Comparison of ENCODE assay signal across 1 cellular context in the genomic region with DNA sequence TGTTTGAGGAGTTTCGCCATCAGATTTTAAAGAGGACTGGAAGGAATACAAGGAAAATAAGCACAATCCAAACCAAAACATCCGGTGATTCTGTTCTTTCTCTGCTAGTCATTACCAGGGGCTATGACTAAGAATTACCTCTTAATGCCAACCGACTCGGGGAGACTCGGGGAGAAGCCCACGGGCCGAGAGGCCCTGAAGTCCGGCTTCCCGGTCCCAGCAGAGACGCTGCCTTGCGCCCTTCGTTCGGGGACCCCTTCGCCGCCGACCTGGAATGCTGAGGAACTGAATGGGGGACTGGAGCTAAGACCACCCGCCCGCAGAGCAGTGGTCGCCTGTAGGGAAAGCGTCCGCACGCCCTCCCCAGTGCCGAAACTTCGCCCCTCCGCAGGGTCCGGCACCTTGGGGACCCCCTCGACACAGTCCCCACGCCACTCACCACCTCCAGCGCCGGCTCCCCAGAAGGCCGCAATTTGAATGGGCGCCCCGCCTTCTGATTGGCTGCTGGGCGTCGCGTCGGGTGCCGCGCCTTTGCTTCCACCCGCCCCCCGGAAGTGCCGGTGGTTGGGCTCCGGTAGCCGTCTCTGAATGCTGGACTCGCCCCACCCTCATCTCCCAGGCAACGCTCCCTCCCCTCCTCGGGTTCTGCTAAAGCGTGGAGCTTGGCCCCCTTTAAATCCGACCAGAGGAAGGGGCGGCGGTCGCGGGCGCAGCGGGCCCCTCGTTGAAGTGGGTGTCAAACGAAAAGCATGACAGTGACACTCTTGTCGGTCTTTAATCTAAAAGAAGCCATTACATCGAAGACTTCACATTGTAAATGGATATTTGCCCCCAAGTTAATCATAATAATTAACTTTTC.
TF ChIP-seq lines count a peak whose summit lies in the region.

TSS of gene KIF14 (minus strand) at position 479 of the 859 bp plus-strand sequence. CDS start 2,028 bp downstream, outside the sequence.

TF ChIP-seq in HepG2, 621 proteins besides CTCF, POLR2A, EP300 and RAD21 (continued from another document and continues in another):
- TF ChIP-seq, protein P1, sequence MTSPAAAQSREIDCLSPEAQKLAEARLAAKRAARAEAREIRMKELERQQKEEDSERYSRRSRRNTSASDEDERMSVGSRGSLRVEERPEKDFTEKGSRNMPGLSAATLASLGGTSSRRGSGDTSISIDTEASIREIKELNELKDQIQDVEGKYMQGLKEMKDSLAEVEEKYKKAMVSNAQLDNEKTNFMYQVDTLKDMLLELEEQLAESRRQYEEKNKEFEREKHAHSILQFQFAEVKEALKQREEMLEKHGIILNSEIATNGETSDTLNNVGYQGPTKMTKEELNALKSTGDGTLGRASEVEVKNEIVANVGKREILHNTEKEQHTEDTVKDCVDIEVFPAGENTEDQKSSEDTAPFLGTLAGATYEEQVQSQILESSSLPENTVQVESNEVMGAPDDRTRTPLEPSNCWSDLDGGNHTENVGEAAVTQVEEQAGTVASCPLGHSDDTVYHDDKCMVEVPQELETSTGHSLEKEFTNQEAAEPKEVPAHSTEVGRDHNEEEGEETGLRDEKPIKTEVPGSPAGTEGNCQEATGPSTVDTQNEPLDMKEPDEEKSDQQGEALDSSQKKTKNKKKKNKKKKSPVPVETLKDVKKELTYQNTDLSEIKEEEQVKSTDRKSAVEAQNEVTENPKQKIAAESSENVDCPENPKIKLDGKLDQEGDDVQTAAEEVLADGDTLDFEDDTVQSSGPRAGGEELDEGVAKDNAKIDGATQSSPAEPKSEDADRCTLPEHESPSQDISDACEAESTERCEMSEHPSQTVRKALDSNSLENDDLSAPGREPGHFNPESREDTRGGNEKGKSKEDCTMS (CRISPR knock-in tag; conservative IDR thresholded peaks at IDR 0.05) = no peak
- TF ChIP-seq, protein P2, sequence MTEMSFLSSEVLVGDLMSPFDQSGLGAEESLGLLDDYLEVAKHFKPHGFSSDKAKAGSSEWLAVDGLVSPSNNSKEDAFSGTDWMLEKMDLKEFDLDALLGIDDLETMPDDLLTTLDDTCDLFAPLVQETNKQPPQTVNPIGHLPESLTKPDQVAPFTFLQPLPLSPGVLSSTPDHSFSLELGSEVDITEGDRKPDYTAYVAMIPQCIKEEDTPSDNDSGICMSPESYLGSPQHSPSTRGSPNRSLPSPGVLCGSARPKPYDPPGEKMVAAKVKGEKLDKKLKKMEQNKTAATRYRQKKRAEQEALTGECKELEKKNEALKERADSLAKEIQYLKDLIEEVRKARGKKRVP (CRISPR knock-in tag; IDR thresholded peaks at IDR 0.05) = no peak
- TF ChIP-seq ATF3 (CRISPR knock-in tag; IDR thresholded peaks at IDR 0.05) = 0 out of 2 replicates have a peak, but pooled peaks have one; percentile 19
- TF ChIP-seq EZH2 (conservative IDR thresholded peaks at IDR 0.05; ENCODE audit: low read depth, low read length) = no peak
- peak; percentile 89 for TF ChIP-seq GATAD1 (CRISPR knock-in tag; IDR thresholded peaks at IDR 0.05)
- TF ChIP-seq HNRNPK (IDR thresholded peaks at IDR 0.05; ENCODE audit: low read depth, low read length, poor library complexity, severe bottlenecking) = no peak
- no peak for TF ChIP-seq ZKSCAN8 (CRISPR knock-in tag; IDR thresholded peaks at IDR 0.05; ENCODE audit: borderline replicate concordance)
- TF ChIP-seq ZNF660 (CRISPR knock-in tag; IDR thresholded peaks at IDR 0.05; ENCODE audit: borderline replicate concordance, low read depth) = no peak
- 0 out of 2 replicates have a peak, but pooled peaks have one; percentile 72 for TF ChIP-seq GZF1 (CRISPR knock-in tag; IDR thresholded peaks at IDR 0.05)
- no peak for TF ChIP-seq SSRP1 (CRISPR knock-in tag; IDR thresholded peaks at IDR 0.05)
- TF ChIP-seq MTF1 (CRISPR knock-in tag; IDR thresholded peaks at IDR 0.05) = no peak
- TF ChIP-seq SMC3 (IDR thresholded peaks at IDR 0.05; ENCODE audit: low read length) = no peak
- no peak for TF ChIP-seq ZNF234 (CRISPR knock-in tag; conservative IDR thresholded peaks at IDR 0.05)
- TF ChIP-seq RBAK (CRISPR knock-in tag; IDR thresholded peaks at IDR 0.05) = no peak
- no peak for TF ChIP-seq HOXA7 (CRISPR knock-in tag; IDR thresholded peaks at IDR 0.05)
- TF ChIP-seq NFATC3 (CRISPR knock-in tag; IDR thresholded peaks at IDR 0.05) = no peak
- TF ChIP-seq, protein P3, sequence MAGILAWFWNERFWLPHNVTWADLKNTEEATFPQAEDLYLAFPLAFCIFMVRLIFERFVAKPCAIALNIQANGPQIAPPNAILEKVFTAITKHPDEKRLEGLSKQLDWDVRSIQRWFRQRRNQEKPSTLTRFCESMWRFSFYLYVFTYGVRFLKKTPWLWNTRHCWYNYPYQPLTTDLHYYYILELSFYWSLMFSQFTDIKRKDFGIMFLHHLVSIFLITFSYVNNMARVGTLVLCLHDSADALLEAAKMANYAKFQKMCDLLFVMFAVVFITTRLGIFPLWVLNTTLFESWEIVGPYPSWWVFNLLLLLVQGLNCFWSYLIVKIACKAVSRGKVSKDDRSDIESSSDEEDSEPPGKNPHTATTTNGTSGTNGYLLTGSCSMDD (CRISPR knock-in tag; IDR thresholded peaks at IDR 0.05) = no peak
- TF ChIP-seq ZFP41 (CRISPR knock-in tag; IDR thresholded peaks at IDR 0.05; ENCODE audit: borderline replicate concordance) = no peak
- TF ChIP-seq, protein P4, sequence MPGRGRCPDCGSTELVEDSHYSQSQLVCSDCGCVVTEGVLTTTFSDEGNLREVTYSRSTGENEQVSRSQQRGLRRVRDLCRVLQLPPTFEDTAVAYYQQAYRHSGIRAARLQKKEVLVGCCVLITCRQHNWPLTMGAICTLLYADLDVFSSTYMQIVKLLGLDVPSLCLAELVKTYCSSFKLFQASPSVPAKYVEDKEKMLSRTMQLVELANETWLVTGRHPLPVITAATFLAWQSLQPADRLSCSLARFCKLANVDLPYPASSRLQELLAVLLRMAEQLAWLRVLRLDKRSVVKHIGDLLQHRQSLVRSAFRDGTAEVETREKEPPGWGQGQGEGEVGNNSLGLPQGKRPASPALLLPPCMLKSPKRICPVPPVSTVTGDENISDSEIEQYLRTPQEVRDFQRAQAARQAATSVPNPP (CRISPR knock-in tag; IDR thresholded peaks at IDR 0.05) = no peak; the same call in 1 of the 2 replicates
- TF ChIP-seq, protein P5, sequence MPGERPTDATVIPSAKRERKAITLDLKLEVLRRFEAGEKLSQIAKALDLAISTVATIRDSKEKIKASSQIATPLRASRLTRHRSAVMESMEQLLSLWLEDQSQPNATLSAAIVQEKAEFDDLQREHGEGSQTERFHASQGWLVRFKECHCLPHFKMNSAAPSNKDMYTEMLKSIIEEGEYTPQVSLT (CRISPR knock-in tag; IDR thresholded peaks at IDR 0.05; ENCODE audit: borderline replicate concordance, low read depth) = no peak
- no peak for TF ChIP-seq BCL6 (CRISPR knock-in tag; IDR thresholded peaks at IDR 0.05)
- no peak for TF ChIP-seq FLYWCH1 (CRISPR knock-in tag; IDR thresholded peaks at IDR 0.05)
- TF ChIP-seq ISX (CRISPR knock-in tag; conservative IDR thresholded peaks at IDR 0.05) = no peak
- peak; percentile 98 for TF ChIP-seq ELF1 (CRISPR knock-in tag; IDR thresholded peaks at IDR 0.05)
- TF ChIP-seq BRCA1 (CRISPR knock-in tag; IDR thresholded peaks at IDR 0.05) = no peak
- TF ChIP-seq SMAD3 (CRISPR knock-in tag; IDR thresholded peaks at IDR 0.05) = no peak; the same call in 1 of the 2 replicates
- TF ChIP-seq WIZ (CRISPR knock-in tag; IDR thresholded peaks at IDR 0.05) = no peak
- TF ChIP-seq, protein P6, sequence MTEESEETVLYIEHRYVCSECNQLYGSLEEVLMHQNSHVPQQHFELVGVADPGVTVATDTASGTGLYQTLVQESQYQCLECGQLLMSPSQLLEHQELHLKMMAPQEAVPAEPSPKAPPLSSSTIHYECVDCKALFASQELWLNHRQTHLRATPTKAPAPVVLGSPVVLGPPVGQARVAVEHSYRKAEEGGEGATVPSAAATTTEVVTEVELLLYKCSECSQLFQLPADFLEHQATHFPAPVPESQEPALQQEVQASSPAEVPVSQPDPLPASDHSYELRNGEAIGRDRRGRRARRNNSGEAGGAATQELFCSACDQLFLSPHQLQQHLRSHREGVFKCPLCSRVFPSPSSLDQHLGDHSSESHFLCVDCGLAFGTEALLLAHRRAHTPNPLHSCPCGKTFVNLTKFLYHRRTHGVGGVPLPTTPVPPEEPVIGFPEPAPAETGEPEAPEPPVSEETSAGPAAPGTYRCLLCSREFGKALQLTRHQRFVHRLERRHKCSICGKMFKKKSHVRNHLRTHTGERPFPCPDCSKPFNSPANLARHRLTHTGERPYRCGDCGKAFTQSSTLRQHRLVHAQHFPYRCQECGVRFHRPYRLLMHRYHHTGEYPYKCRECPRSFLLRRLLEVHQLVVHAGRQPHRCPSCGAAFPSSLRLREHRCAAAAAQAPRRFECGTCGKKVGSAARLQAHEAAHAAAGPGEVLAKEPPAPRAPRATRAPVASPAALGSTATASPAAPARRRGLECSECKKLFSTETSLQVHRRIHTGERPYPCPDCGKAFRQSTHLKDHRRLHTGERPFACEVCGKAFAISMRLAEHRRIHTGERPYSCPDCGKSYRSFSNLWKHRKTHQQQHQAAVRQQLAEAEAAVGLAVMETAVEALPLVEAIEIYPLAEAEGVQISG (CRISPR knock-in tag; IDR thresholded peaks at IDR 0.05) = peak; percentile 68
- TF ChIP-seq ARID5B (CRISPR knock-in tag; IDR thresholded peaks at IDR 0.05) = no peak
- TF ChIP-seq, protein P7, sequence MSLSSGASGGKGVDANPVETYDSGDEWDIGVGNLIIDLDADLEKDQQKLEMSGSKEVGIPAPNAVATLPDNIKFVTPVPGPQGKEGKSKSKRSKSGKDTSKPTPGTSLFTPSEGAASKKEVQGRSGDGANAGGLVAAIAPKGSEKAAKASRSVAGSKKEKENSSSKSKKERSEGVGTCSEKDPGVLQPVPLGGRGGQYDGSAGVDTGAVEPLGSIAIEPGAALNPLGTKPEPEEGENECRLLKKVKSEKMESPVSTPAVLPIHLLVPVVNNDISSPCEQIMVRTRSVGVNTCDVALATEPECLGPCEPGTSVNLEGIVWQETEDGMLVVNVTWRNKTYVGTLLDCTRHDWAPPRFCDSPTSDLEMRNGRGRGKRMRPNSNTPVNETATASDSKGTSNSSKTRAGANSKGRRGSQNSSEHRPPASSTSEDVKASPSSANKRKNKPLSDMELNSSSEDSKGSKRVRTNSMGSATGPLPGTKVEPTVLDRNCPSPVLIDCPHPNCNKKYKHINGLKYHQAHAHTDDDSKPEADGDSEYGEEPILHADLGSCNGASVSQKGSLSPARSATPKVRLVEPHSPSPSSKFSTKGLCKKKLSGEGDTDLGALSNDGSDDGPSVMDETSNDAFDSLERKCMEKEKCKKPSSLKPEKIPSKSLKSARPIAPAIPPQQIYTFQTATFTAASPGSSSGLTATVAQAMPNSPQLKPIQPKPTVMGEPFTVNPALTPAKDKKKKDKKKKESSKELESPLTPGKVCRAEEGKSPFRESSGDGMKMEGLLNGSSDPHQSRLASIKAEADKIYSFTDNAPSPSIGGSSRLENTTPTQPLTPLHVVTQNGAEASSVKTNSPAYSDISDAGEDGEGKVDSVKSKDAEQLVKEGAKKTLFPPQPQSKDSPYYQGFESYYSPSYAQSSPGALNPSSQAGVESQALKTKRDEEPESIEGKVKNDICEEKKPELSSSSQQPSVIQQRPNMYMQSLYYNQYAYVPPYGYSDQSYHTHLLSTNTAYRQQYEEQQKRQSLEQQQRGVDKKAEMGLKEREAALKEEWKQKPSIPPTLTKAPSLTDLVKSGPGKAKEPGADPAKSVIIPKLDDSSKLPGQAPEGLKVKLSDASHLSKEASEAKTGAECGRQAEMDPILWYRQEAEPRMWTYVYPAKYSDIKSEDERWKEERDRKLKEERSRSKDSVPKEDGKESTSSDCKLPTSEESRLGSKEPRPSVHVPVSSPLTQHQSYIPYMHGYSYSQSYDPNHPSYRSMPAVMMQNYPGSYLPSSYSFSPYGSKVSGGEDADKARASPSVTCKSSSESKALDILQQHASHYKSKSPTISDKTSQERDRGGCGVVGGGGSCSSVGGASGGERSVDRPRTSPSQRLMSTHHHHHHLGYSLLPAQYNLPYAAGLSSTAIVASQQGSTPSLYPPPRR (CRISPR knock-in tag; IDR thresholded peaks at IDR 0.05; ENCODE audit: borderline replicate concordance) = no peak; the same call in 1 of the 2 replicates
- no peak for TF ChIP-seq ZNF276 (CRISPR knock-in tag; IDR thresholded peaks at IDR 0.05; ENCODE audit: low read depth)
- TF ChIP-seq ZBTB21 (CRISPR knock-in tag; IDR thresholded peaks at IDR 0.05) = no peak
- TF ChIP-seq NR2F6 (IDR thresholded peaks at IDR 0.05) = no peak
- TF ChIP-seq NR2F6 (CRISPR knock-in tag; IDR thresholded peaks at IDR 0.05) = no peak
